Comparison of ENCODE assay signal across 29 cellular contexts in the genomic region with DNA sequence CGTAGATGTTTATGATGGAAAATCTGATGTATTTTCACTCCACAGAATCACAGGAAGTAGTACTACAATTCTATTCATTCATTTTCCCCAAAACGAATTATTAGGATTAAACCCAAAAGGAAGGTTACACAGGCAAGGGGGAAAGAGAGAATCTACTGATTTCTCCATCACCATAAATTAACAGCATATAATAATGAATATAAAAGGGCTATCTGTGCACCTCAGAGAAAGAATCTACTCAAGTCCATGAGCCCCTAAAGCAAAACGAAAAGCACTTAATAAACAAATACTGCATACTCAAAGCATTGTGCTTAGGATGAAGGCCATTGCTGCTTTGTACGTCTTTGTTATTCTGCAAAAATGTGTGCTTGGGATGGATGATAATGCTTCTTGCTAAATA.
DNase-seq lines count a peak whose midpoint lies in the region; ATAC-seq, FAIRE-seq and TF ChIP-seq lines count a peak whose summit lies in the region.
"Had no signal": no experiment of that assay in that cellular context is flagged by ENCODE, and none has a peak within 500 bp of the region (broad histone marks: within the 10 kb centered on the region; RNA-seq: fewer than 3 reads in every experiment).

No MANE protein-coding gene starts in this region.

- BruUV-seq in GM12878 (replicated peaks; lab: Mats Ljungman, UMichigan): no TSS peak

- 7% methylated on average over 4 of the region's 4 CpGs for WGBS in A549 (ENCODE audit: missing lambda C conversion rate)
- 22% methylated on average over 4 of the region's 4 CpGs for WGBS in GM12878 (ENCODE audit: insufficient coverage, insufficient replicate concordance, low lambda C conversion rate, missing lambda C conversion rate)

- POLR2A ChIA-PET in A549 (lab: Yijun Ruan, JAX): no interaction called here
- POLR2A ChIA-PET in GM12878 (lab: Charles Lee): no interaction called here

- RAD21 ChIA-PET in GM12878 (lab: Charles Lee; ENCODE audit: unreplicated experiment): no interaction called here

- H3K27me3 ChIP-seq in GM12878 (replicated peaks in 1 of 2; ENCODE audit: control insufficient read depth in 2 of 2, insufficient read depth in 2 of 2, low read length in 1 of 2): no peaks in the 10 kb centered on the region
- H3K27me3 ChIP-seq: BE2C; BLaER1; BLaER1 treated with 17β-estradiol and CSF1 and Interleukin-3, amounts not matched to agents 10 nM and 100 nM had no signal

- TF ChIP-seq RAD21 in A549 (conservative IDR thresholded peaks at IDR 0.05 in 1 of 2, IDR thresholded peaks at IDR 0.05 in 1 of 2) (no peak), GM12878 (IDR thresholded peaks at IDR 0.05; ENCODE audit: insufficient read depth, low read depth, low read length) (no peak)

- in situ Hi-C loops in GM12878 (cut with MboI): no loop called here

- H3K27ac ChIP-seq in A549 (no peak overlapping the region), GM12878 (ENCODE audit: control insufficient read depth, insufficient read depth) (no peak overlapping the region)
- H3K27ac ChIP-seq: 22Rv1; BLaER1; BLaER1 treated with 17β-estradiol and CSF1 and Interleukin-3, amounts not matched to agents 10 nM and 100 nM; C4-2B had no signal

- TF ChIP-seq EP300 in A549 (IDR thresholded peaks at IDR 0.05) (no peak), GM12878 (IDR thresholded peaks at IDR 0.05; ENCODE audit: borderline replicate concordance in 1 of 2, control insufficient read depth in 1 of 2, low read depth in 2 of 2, low read length in 2 of 2) (no peak)

- H3K4me2 ChIP-seq in A549 (no peak overlapping the region), GM12878 (ENCODE audit: control insufficient read depth, insufficient read depth) (no peak overlapping the region)
- H3K4me2 ChIP-seq: BLaER1; BLaER1 treated with 17β-estradiol and CSF1 and Interleukin-3, amounts not matched to agents 10 nM and 100 nM had no signal

- H3K79me2 ChIP-seq in GM12878 (ENCODE audit: control insufficient read depth, insufficient read depth, low read length): no peaks in the 10 kb centered on the region

- ATAC-seq in A549: no peak
- no peak for ATAC-seq in GM12878
- ATAC-seq in GM18867 (IDR thresholded peaks at IDR 0.05; ENCODE audit: unreplicated experiment): no peak
- ATAC-seq: CD8-positive, alpha-beta T cell had no signal

- no peak overlapping the region for H2AFZ ChIP-seq in GM12878 (ENCODE audit: control insufficient read depth, low read depth, low read length)

- H3K36me3 ChIP-seq in GM12878 (ENCODE audit: control insufficient read depth in 2 of 2, insufficient read depth in 2 of 2, low read length in 1 of 2): no peaks in the 10 kb centered on the region
- H3K36me3 ChIP-seq: BE2C; BLaER1; BLaER1 treated with 17β-estradiol and CSF1 and Interleukin-3, amounts not matched to agents 10 nM and 100 nM had no signal

- CTCF ChIA-PET in A549 (lab: Yijun Ruan, JAX): no interaction called here
- CTCF ChIA-PET in GM12878 (lab: Yijun Ruan, JAX): no interaction called here

- SMC1A ChIA-PET in GM12878 (lab: Charles Lee; ENCODE audit: uncharacterized antibody, unreplicated experiment): no interaction called here

- no peaks in the 10 kb centered on the region for H4K20me1 ChIP-seq in GM12878 (ENCODE audit: control insufficient read depth, insufficient read depth)
- H4K20me1 ChIP-seq: BLaER1; BLaER1 treated with 17β-estradiol and CSF1 and Interleukin-3, amounts not matched to agents 10 nM and 100 nM had no signal

- no peak for TF ChIP-seq POLR2A in A549 (IDR thresholded peaks at IDR 0.05; ENCODE audit: low read length)
- TF ChIP-seq POLR2A in GM12878 (IDR thresholded peaks at IDR 0.05; ENCODE audit: low read depth, low read length): no peak

- intact Hi-C loops in GM12878 (cut with micrococcal nuclease; ENCODE audit: unreplicated experiment): no loop called here

- TF ChIP-seq CTCF in A549 (IDR thresholded peaks at IDR 0.05) (no peak), GM12878 (IDR thresholded peaks at IDR 0.05 in 2 of 3, conservative IDR thresholded peaks at IDR 0.05 in 1 of 3; ENCODE audit: control insufficient read depth in 2 of 3, extremely low read depth in 1 of 3, insufficient read depth in 1 of 3, low read depth in 3 of 3, low read length in 3 of 3) (no peak)

- DNase-seq in A549 (ENCODE audit: low read depth in 1 of 2, low spot score in 1 of 2): no peak
- DNase-seq in GM12878 (ENCODE audit: low read depth, low spot score): no peak
- DNase-seq in RPMI8226: no peak
- DNase-seq: 8988T; ACHN; AML-193; BE2C; C1 segment of cervical spinal cord; Caco-2; Calu3; CD4-positive, alpha-beta memory T cell; CD4-positive, alpha-beta T cell; CD4-positive, CD25-positive, alpha-beta regulatory T cell; CD8-positive, alpha-beta memory T cell; CD8-positive, alpha-beta T cell; COR-L47; DMS 273 treated with DMSO at 0.1 percent for 48 hours; DMS153; DMS53; DMS79; DMS79 treated with DMSO at 0.1 percent for 48 hours; DND-41; EL had no signal

- H3K4me3 ChIP-seq in A549 (no peak overlapping the region), GM12878 (no peak overlapping the region)
- H3K4me3 ChIP-seq: BLaER1; BLaER1 treated with 17β-estradiol and CSF1 and Interleukin-3, amounts not matched to agents 10 nM and 100 nM had no signal

- FAIRE-seq in A549 (lab: Jason Lieb, UNC) (no peak), GM12878 (lab: Jason Lieb, UNC) (no peak)
- FAIRE-seq: D721Med had no signal

- H3K9ac ChIP-seq in GM12878 (ENCODE audit: control insufficient read depth, insufficient read depth, low read length): no peak overlapping the region
- H3K9ac ChIP-seq: BLaER1; BLaER1 treated with 17β-estradiol and CSF1 and Interleukin-3, amounts not matched to agents 10 nM and 100 nM had no signal

- H3K9me3 ChIP-seq in A549: no peaks in the 10 kb centered on the region
- no peaks in the 10 kb centered on the region for H3K9me3 ChIP-seq in GM12878 (replicated peaks; ENCODE audit: control insufficient read depth, insufficient read depth, low read length)
- H3K9me3 ChIP-seq: BE2C; BLaER1; BLaER1 treated with 17β-estradiol and CSF1 and Interleukin-3, amounts not matched to agents 10 nM and 100 nM; Caco-2 had no signal

- no peaks in the 10 kb centered on the region for H3K4me1 ChIP-seq in A549
- H3K4me1 ChIP-seq in GM12878 (ENCODE audit: control insufficient read depth, insufficient read depth, low read length): no peaks in the 10 kb centered on the region
- H3K4me1 ChIP-seq: BLaER1; BLaER1 treated with 17β-estradiol and CSF1 and Interleukin-3, amounts not matched to agents 10 nM and 100 nM; Caco-2 had no signal

TF ChIP-seq in A549, 52 proteins besides CTCF, POLR2A, EP300 and RAD21 (continues in another document):
- TF ChIP-seq ZSCAN20 (CRISPR knock-in tag; IDR thresholded peaks at IDR 0.05) (no peak), HOXB5 (CRISPR knock-in tag; IDR thresholded peaks at IDR 0.05) (no peak), CHD4 (IDR thresholded peaks at IDR 0.05; ENCODE audit: borderline replicate concordance) (no peak), JUN (IDR thresholded peaks at IDR 0.05) (no peak), RFX5 (IDR thresholded peaks at IDR 0.05) (no peak), CBX8 (IDR thresholded peaks at IDR 0.05) (peak; percentile 89), KDM1A (IDR thresholded peaks at IDR 0.05; ENCODE audit: low read depth) (no peak), RARB (CRISPR knock-in tag; IDR thresholded peaks at IDR 0.05) (no peak), GATA3 (IDR thresholded peaks at IDR 0.05; ENCODE audit: borderline replicate concordance) (no peak)
- TF ChIP-seq, protein P1, sequence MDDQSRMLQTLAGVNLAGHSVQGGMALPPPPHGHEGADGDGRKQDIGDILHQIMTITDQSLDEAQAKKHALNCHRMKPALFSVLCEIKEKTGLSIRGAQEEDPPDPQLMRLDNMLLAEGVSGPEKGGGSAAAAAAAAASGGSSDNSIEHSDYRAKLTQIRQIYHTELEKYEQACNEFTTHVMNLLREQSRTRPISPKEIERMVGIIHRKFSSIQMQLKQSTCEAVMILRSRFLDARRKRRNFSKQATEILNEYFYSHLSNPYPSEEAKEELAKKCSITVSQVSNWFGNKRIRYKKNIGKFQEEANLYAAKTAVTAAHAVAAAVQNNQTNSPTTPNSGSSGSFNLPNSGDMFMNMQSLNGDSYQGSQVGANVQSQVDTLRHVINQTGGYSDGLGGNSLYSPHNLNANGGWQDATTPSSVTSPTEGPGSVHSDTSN (IDR thresholded peaks at IDR 0.05): no peak
- TF ChIP-seq, protein P2, sequence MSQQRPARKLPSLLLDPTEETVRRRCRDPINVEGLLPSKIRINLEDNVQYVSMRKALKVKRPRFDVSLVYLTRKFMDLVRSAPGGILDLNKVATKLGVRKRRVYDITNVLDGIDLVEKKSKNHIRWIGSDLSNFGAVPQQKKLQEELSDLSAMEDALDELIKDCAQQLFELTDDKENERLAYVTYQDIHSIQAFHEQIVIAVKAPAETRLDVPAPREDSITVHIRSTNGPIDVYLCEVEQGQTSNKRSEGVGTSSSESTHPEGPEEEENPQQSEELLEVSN (IDR thresholded peaks at IDR 0.05; ENCODE audit: borderline replicate concordance, low read depth): no peak

TF ChIP-seq in GM12878, 131 proteins besides CTCF, POLR2A, EP300 and RAD21:
- TF ChIP-seq BMI1 (IDR thresholded peaks at IDR 0.05; ENCODE audit: borderline replicate concordance) (0 out of 2 replicates have a peak, but pooled peaks have one; percentile 34), MYB (IDR thresholded peaks at IDR 0.05; ENCODE audit: borderline replicate concordance, low read depth, low read length) (no peak)
